In genomic region chr2:145000376-145000775, GRCh38 we compare ENCODE assay signal across 19 cellular contexts.
DNase-seq lines count a peak whose midpoint lies in the region; ATAC-seq, FAIRE-seq and TF ChIP-seq lines count a peak whose summit lies in the region.
"Had no signal": no experiment of that assay in that cellular context is flagged by ENCODE, and none has a peak within 500 bp of the region (broad histone marks: within the 10 kb centered on the region; RNA-seq: fewer than 3 reads in every experiment).

No MANE protein-coding gene starts in this region.

- in situ Hi-C loops in gastrocnemius medialis (cut with MboI; ENCODE audit: low sequenced_read_pairs in 4 of 4) = no loop called here

- H3K4me3 ChIP-seq in ACC112 (ENCODE audit: low read depth, low read length) (no peak overlapping the region), cardiac fibroblast (replicated peaks in 1 of 2; ENCODE audit: low read depth in 2 of 2, low read length in 2 of 2) (no peak overlapping the region), gastrocnemius medialis (no peak overlapping the region)

- peaks cover 26% of the 10 kb centered on the region for H3K4me1 ChIP-seq in ACC112 (ENCODE audit: control insufficient read depth, insufficient read depth, low read length, unreplicated experiment)
- no peaks in the 10 kb centered on the region for H3K4me1 ChIP-seq in gastrocnemius medialis

- H3K27ac ChIP-seq in ACC112 (ENCODE audit: low read depth, low read length) (0 out of 2 replicates have a peak overlapping the region, but pooled peaks have one; percentile 4), gastrocnemius medialis (peak overlapping the region in 3 of 4 donors; percentile 34 to 57 (median 45))
- H3K27ac ChIP-seq: C4-2B, RWPE1 had no signal

- DNase-seq in RCC 7860 (ENCODE audit: low spot score) = no peak
- DNase-seq in cardiac fibroblast (ENCODE audit: low read depth in 2 of 2) = peak; percentile 43 to 57
- DNase-seq in gastrocnemius medialis = no peak
- DNase-seq in stimulated activated CD4-positive, alpha-beta T cell treated with anti-CD3 and anti-CD28 coated beads, Interleukin-15, amount 100 ng/mL, for 24 hours = no peak
- DNase-seq in activated gamma-delta T cell (lab: John Stamatoyannopoulos, UW) = no peak
- DNase-seq in ureter (ENCODE audit: low spot score) = no peak
- DNase-seq: AML-193, DMS79 treated with DMSO at 0.1 percent for 48 hours, H9, KBM-7, NCI-H1105 treated with DMSO at 0.1 percent for 48 hours, NCI-H1694 treated with DMSO at 0.1 percent for 48 hours, NCI-H510A treated with DMSO at 0.1 percent for 48 hours, NCI-H82 had no signal

- H3K79me2 ChIP-seq in ACC112 (ENCODE audit: control insufficient read depth, insufficient read depth, low read length, unreplicated experiment) = no peaks in the 10 kb centered on the region

- TF ChIP-seq POLR2A in gastrocnemius medialis (IDR thresholded peaks at IDR 0.05) = no peak

- intact Hi-C loops in gastrocnemius medialis (cut with DNase I; ENCODE audit: low total_unique reads) = no loop called here

- no peak for TF ChIP-seq CTCF in cardiac fibroblast (IDR thresholded peaks at IDR 0.05; ENCODE audit: low read depth, low read length)
- TF ChIP-seq CTCF in gastrocnemius medialis (IDR thresholded peaks at IDR 0.05 in 4 of 5, conservative IDR thresholded peaks at IDR 0.05 in 1 of 5) = no peak

- ATAC-seq in gastrocnemius medialis = no peak
- ATAC-seq: HepG2 had no signal

- H3K9me3 ChIP-seq in gastrocnemius medialis = no peaks in the 10 kb centered on the region

- H2AFZ ChIP-seq in ACC112 (ENCODE audit: low read length, unreplicated experiment) = no peak overlapping the region

- peak; percentile 48 for FAIRE-seq in RCC 7860 (lab: Jason Lieb, UNC)
- FAIRE-seq: D721Med, HepG2 had no signal

- H3K36me3 ChIP-seq in ACC112 (ENCODE audit: insufficient read depth, low read length) (no peaks in the 10 kb centered on the region), gastrocnemius medialis (no peaks in the 10 kb centered on the region)

- no peaks in the 10 kb centered on the region for H3K27me3 ChIP-seq in ACC112 (ENCODE audit: insufficient read depth, low read length)
- H3K27me3 ChIP-seq in gastrocnemius medialis = no peaks in the 10 kb centered on the region

Comparison
In these comparisons a context has a peak if more than half of its experiments do, and no peak if none do; other contexts are left out.
1. DNase-seq: peak in cardiac fibroblast (2 of 2); none in RCC 7860 (single experiment), gastrocnemius medialis (0 of 2), stimulated activated CD4-positive, alpha-beta T cell treated with anti-CD3 and anti-CD28 coated beads, Interleukin-15, amount 100 ng/mL, for 24 hours (single experiment), activated gamma-delta T cell (single experiment) and ureter (single experiment).